22 cellular contexts compared by ENCODE assay signal in genomic region chr13:100443998-100444328, GRCh38.
A peak's percentile ranks its signal among the peaks of the same experiment; 100 is the strongest.
DNase-seq lines count a peak whose midpoint lies in the region; ATAC-seq and TF ChIP-seq lines count a peak whose summit lies in the region.
"Had no signal": no experiment of that assay in that cellular context is flagged by ENCODE, and none has a peak within 500 bp of the region (broad histone marks: within the 10 kb centered on the region; RNA-seq: fewer than 3 reads in every experiment).

No MANE protein-coding gene starts in this region.

- no peak overlapping the region for H3K4me3 Mint-ChIP-seq in type B pancreatic cell

- no peak overlapping the region for H3K4me2 ChIP-seq in SK-N-SH
- H3K4me2 ChIP-seq: KMS-11 had no signal

- no peak overlapping the region for H2AFZ ChIP-seq in SK-N-SH (ENCODE audit: low read depth)

- no peaks in the 10 kb centered on the region for H3K27me3 ChIP-seq in SK-N-SH (ENCODE audit: insufficient read depth)
- H3K27me3 ChIP-seq in tibial artery, result no peaks in the 10 kb centered on the region
- H3K27me3 ChIP-seq: body of pancreas, heart right ventricle, upper lobe of right lung had no signal

- H3K36me3 ChIP-seq in SK-N-SH (replicated peaks in 1 of 2; ENCODE audit: control insufficient read depth in 1 of 2, insufficient read depth in 2 of 2, low read length in 1 of 2) (peaks cover 0 to 7% of the 10 kb centered on the region in 2 experiments), tibial artery (peaks cover 0 to 4% (median 0%) of the 10 kb centered on the region in 3 donors)
- H3K36me3 ChIP-seq: upper lobe of right lung had no signal

- no peak for TF ChIP-seq RAD21 in SK-N-SH (IDR thresholded peaks at IDR 0.05; ENCODE audit: low read length)

- H3K9me3 ChIP-seq in SK-N-SH, result no peaks in the 10 kb centered on the region
- H3K9me3 ChIP-seq in tibial artery, result no peaks in the 10 kb centered on the region
- H3K9me3 ChIP-seq: body of pancreas, heart right ventricle, upper lobe of right lung had no signal

- no peaks in the 10 kb centered on the region for H3K9me3 Mint-ChIP-seq in type B pancreatic cell

- no peak overlapping the region for H3K4me3 ChIP-seq in SK-N-SH (ENCODE audit: low read depth in 2 of 2, low read length in 1 of 2)
- H3K4me3 ChIP-seq in tibial artery, result no peak overlapping the region
- H3K4me3 ChIP-seq: body of pancreas, heart right ventricle, upper lobe of right lung had no signal

- H3K9me2 ChIP-seq in SK-N-SH, result no peaks in the 10 kb centered on the region

- H3K36me3 Mint-ChIP-seq in type B pancreatic cell, result peaks cover 11% of the 10 kb centered on the region

- CTCF ChIA-PET in SK-N-SH (lab: Yijun Ruan, JAX), result interaction anchor here (0.6 kb wide), 1 partner anchor 9 kb away, joined by 3 read pairs; no protein-coding TSS in a partner anchor

- H3K27ac Mint-ChIP-seq in type B pancreatic cell, result peak overlapping the region; percentile 30

- intact Hi-C loops in tibial artery (cut with DNase I; ENCODE audit: low total_unique reads), result no loop called here

- peaks cover 20% of the 10 kb centered on the region for H3K4me1 Mint-ChIP-seq in type B pancreatic cell (ENCODE audit: unreplicated experiment)

- no peaks in the 10 kb centered on the region for H3K79me2 ChIP-seq in SK-N-SH (ENCODE audit: insufficient read depth)

- no peak for TF ChIP-seq EP300 in SK-N-SH (IDR thresholded peaks at IDR 0.05; ENCODE audit: borderline replicate concordance in 1 of 2, low read depth in 1 of 2, low read length in 1 of 2)

- H3K4me1 ChIP-seq in SK-N-SH (ENCODE audit: control insufficient read depth in 1 of 2, insufficient read depth in 2 of 2, low read depth in 1 of 2, low read length in 1 of 2) (peaks cover 0 to 20% of the 10 kb centered on the region in 2 experiments; a peak in 1 of 4 replicates), tibial artery (peaks cover 0 to 27% (median 5%) of the 10 kb centered on the region in 4 donors)

- no peak for TF ChIP-seq CTCF in SK-N-SH (IDR thresholded peaks at IDR 0.05)
- TF ChIP-seq CTCF in type B pancreatic cell (conservative IDR thresholded peaks at IDR 0.05), result no peak
- no peak for TF ChIP-seq CTCF in tibial artery (IDR thresholded peaks at IDR 0.05)

- no peaks in the 10 kb centered on the region for H4K20me1 ChIP-seq in SK-N-SH (ENCODE audit: insufficient read depth)

- POLR2A ChIA-PET in SK-N-SH (lab: Yijun Ruan, JAX), result no interaction called here

- H3K27ac ChIP-seq in SK-N-SH (ENCODE audit: low read depth in 2 of 2, low read length in 1 of 2) (peak overlapping the region in 1 of 2 experiments; percentile 8; a peak in 1 of 4 replicates), tibial artery (no peak overlapping the region)
- H3K27ac ChIP-seq: body of pancreas, heart right ventricle, KMS-11, upper lobe of right lung had no signal

- 47% methylated on average over 4 of the region's 4 CpGs for WGBS in SK-N-SH (ENCODE audit: low lambda C conversion rate)

- peaks cover 20% of the 10 kb centered on the region for H3F3A ChIP-seq in SK-N-SH (replicated peaks; ENCODE audit: insufficient read depth)

- ATAC-seq in SK-N-SH treated with all-trans-retinoic acid at 6 μM for 48 hours, result peak; percentile 49
- ATAC-seq: heart right ventricle, upper lobe of right lung had no signal

- H3K9ac ChIP-seq in SK-N-SH, result no peak overlapping the region
- H3K9ac ChIP-seq: KMS-11 had no signal

- no peaks in the 10 kb centered on the region for H3K27me3 Mint-ChIP-seq in type B pancreatic cell

- DNase-seq in SK-N-SH, result no peak
- DNase-seq in M059J (ENCODE audit: low read depth), result peak; percentile 67
- peak; percentile 78 for DNase-seq in glomerular visceral epithelial cell (ENCODE audit: extremely low spot score)
- DNase-seq in type B pancreatic cell (ENCODE audit: extremely low spot score, unreplicated experiment), result no peak
- no peak for DNase-seq in ecto neural progenitor cell (ENCODE audit: low spot score)
- DNase-seq in HPDE6-E6E7 (ENCODE audit: extremely low spot score), result no peak
- DNase-seq in tibial artery, result no peak
- DNase-seq: activated CD4-positive, alpha-beta T cell treated with anti-CD3 and anti-CD28 coated beads, Interleukin-2, amount 50 U/mL, for 48 hours; activated CD4-positive, CD25-positive, alpha-beta regulatory T cell; body of pancreas; COR-L47; effector CD4-positive, alpha-beta T cell; erythroblast; heart right ventricle; mammary epithelial cell; MV-4-11; NCI-H1694 treated with DMSO at 0.1 percent for 48 hours; NCI-H774; occipital lobe; upper lobe of right lung had no signal

TF ChIP-seq in SK-N-SH treated with all-trans-retinoic acid at 6 μM for 48 hours, 23 proteins besides CTCF, POLR2A, EP300 and RAD21 (continues in another document):
- no peak for TF ChIP-seq SNAI2 (CRISPR knock-in tag; IDR thresholded peaks at IDR 0.05)
- TF ChIP-seq ESRRG (CRISPR knock-in tag; IDR thresholded peaks at IDR 0.05), result no peak
- TF ChIP-seq CREB5 (CRISPR knock-in tag; IDR thresholded peaks at IDR 0.05; ENCODE audit: low read depth), result no peak
- TF ChIP-seq ZFP30 (CRISPR knock-in tag; IDR thresholded peaks at IDR 0.05), result no peak
- TF ChIP-seq, protein P1, sequence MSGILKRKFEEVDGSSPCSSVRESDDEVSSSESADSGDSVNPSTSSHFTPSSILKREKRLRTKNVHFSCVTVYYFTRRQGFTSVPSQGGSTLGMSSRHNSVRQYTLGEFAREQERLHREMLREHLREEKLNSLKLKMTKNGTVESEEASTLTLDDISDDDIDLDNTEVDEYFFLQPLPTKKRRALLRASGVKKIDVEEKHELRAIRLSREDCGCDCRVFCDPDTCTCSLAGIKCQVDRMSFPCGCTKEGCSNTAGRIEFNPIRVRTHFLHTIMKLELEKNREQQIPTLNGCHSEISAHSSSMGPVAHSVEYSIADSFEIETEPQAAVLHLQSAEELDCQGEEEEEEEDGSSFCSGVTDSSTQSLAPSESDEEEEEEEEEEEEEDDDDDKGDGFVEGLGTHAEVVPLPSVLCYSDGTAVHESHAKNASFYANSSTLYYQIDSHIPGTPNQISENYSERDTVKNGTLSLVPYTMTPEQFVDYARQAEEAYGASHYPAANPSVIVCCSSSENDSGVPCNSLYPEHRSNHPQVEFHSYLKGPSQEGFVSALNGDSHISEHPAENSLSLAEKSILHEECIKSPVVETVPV (CRISPR knock-in tag; IDR thresholded peaks at IDR 0.05), result no peak
- TF ChIP-seq ZNF8 (CRISPR knock-in tag; IDR thresholded peaks at IDR 0.05), result no peak

TF ChIP-seq in SK-N-SH, 30 proteins besides CTCF, POLR2A, EP300 and RAD21:
- TF ChIP-seq, protein P2, sequence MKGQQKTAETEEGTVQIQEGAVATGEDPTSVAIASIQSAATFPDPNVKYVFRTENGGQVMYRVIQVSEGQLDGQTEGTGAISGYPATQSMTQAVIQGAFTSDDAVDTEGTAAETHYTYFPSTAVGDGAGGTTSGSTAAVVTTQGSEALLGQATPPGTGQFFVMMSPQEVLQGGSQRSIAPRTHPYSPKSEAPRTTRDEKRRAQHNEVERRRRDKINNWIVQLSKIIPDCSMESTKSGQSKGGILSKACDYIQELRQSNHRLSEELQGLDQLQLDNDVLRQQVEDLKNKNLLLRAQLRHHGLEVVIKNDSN (IDR thresholded peaks at IDR 0.05; ENCODE audit: borderline replicate concordance, low read depth), result no peak
- TF ChIP-seq REST (IDR thresholded peaks at IDR 0.05; ENCODE audit: low read depth, low read length) (no peak), NRF1 (IDR thresholded peaks at IDR 0.05; ENCODE audit: low read depth, low read length) (no peak), RCOR1 (IDR thresholded peaks at IDR 0.05; ENCODE audit: low read length) (no peak), FOXJ3 (CRISPR knock-in tag; IDR thresholded peaks at IDR 0.05) (no peak), NFIC (IDR thresholded peaks at IDR 0.05; ENCODE audit: borderline replicate concordance) (no peak), ELF1 (IDR thresholded peaks at IDR 0.05) (no peak), FOSL2 (IDR thresholded peaks at IDR 0.05; ENCODE audit: borderline replicate concordance, low read depth) (no peak), YY1 (IDR thresholded peaks at IDR 0.05; ENCODE audit: low read depth) (no peak), FOXM1 (IDR thresholded peaks at IDR 0.05; ENCODE audit: low read depth) (no peak), JUND (IDR thresholded peaks at IDR 0.05) (no peak), CHD2 (IDR thresholded peaks at IDR 0.05; ENCODE audit: low read length, partially characterized antibody) (no peak), MXI1 (IDR thresholded peaks at IDR 0.05; ENCODE audit: low read depth, low read length) (no peak)
- TF ChIP-seq, protein P3, sequence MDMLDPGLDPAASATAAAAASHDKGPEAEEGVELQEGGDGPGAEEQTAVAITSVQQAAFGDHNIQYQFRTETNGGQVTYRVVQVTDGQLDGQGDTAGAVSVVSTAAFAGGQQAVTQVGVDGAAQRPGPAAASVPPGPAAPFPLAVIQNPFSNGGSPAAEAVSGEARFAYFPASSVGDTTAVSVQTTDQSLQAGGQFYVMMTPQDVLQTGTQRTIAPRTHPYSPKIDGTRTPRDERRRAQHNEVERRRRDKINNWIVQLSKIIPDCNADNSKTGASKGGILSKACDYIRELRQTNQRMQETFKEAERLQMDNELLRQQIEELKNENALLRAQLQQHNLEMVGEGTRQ (IDR thresholded peaks at IDR 0.05; ENCODE audit: borderline replicate concordance, low read depth, low read length), result no peak

Comparison
In these comparisons a context has a peak if more than half of its experiments do, and no peak if none do; other contexts are left out.
1. DNase-seq: peak in M059J (single experiment) and glomerular visceral epithelial cell (single experiment); none in SK-N-SH (single experiment), type B pancreatic cell (single experiment), ecto neural progenitor cell (single experiment), HPDE6-E6E7 (single experiment) and tibial artery (0 of 2).